ENCODE assay signal across 1 cellular context in genomic region chr17:17685775-17686291, GRCh38.
TF ChIP-seq lines count a peak whose summit lies in the region.

No MANE protein-coding gene starts in this region.

TF ChIP-seq in GM23338, 12 proteins besides CTCF, POLR2A, EP300 and RAD21 (continued from another document):
- no peak for TF ChIP-seq ZNF462 (CRISPR knock-in tag; IDR thresholded peaks at IDR 0.05)
